In genomic region chr6:148491638-148492210, GRCh38 we compare ENCODE assay signal across 19 cellular contexts.
A peak's percentile ranks its signal among the peaks of the same experiment; 100 is the strongest.
DNase-seq lines count a peak whose midpoint lies in the region; ATAC-seq and TF ChIP-seq lines count a peak whose summit lies in the region.
"Had no signal": no experiment of that assay in that cellular context is flagged by ENCODE, and none has a peak within 500 bp of the region (broad histone marks: within the 10 kb centered on the region; RNA-seq: fewer than 3 reads in every experiment).

No MANE protein-coding gene starts in this region.

- H3K4me3 Mint-ChIP-seq in mesothelial cell of epicardium: no peak overlapping the region
- H3K4me3 Mint-ChIP-seq: dendritic cell treated with granulocyte-macrophage colony-stimulating factor and Interleukin-4, amounts not matched to agents 40 ng/mL and 50 ng/mL, for 4 days had no signal

- no peaks in the 10 kb centered on the region for H3K27me3 ChIP-seq in tibial artery
- H3K27me3 ChIP-seq: neutrophil had no signal

- no peaks in the 10 kb centered on the region for H3K27me3 Mint-ChIP-seq in mesothelial cell of epicardium (ENCODE audit: low read depth)

- peaks cover 29% of the 10 kb centered on the region for H3K36me3 Mint-ChIP-seq in mesothelial cell of epicardium

- no peak overlapping the region for H3K4me3 ChIP-seq in coronary artery
- no peak overlapping the region for H3K4me3 ChIP-seq in tibial artery

- H3K36me3 ChIP-seq in tibial artery: peaks cover 11 to 18% (median 13%) of the 10 kb centered on the region in 3 donors
- H3K36me3 ChIP-seq: neutrophil had no signal

- H3K4me1 Mint-ChIP-seq in mesothelial cell of epicardium: peaks cover 6% of the 10 kb centered on the region

- TF ChIP-seq CTCF in coronary artery (IDR thresholded peaks at IDR 0.05): no peak
- TF ChIP-seq CTCF in mesothelial cell of epicardium (IDR thresholded peaks at IDR 0.05; ENCODE audit: unreplicated experiment): no peak
- no peak for TF ChIP-seq CTCF in tibial artery (IDR thresholded peaks at IDR 0.05)

- H3K27ac Mint-ChIP-seq in mesothelial cell of epicardium: peak overlapping the region; percentile 0
- H3K27ac Mint-ChIP-seq: dendritic cell treated with granulocyte-macrophage colony-stimulating factor and Interleukin-4, amounts not matched to agents 40 ng/mL and 50 ng/mL, for 4 days had no signal

- peak overlapping the region; percentile 19 to 52 for H3K27ac ChIP-seq in coronary artery
- peak overlapping the region; percentile 75 to 86 for H3K27ac ChIP-seq in tibial artery
- H3K27ac ChIP-seq: neutrophil had no signal

- intact Hi-C loops in tibial artery (cut with DNase I; ENCODE audit: low total_unique reads): no loop called here

- H3K9me3 ChIP-seq in tibial artery: no peaks in the 10 kb centered on the region
- H3K9me3 ChIP-seq: neutrophil had no signal

- peaks cover 16% of the 10 kb centered on the region for H3K9me3 Mint-ChIP-seq in mesothelial cell of epicardium
- H3K9me3 Mint-ChIP-seq: dendritic cell treated with granulocyte-macrophage colony-stimulating factor and Interleukin-4, amounts not matched to agents 40 ng/mL and 50 ng/mL, for 4 days had no signal

- no peak for ATAC-seq in GM18858 (IDR thresholded peaks at IDR 0.05; ENCODE audit: unreplicated experiment)

- peaks cover 0 to 56% (median 24%) of the 10 kb centered on the region in 4 donors for H3K4me1 ChIP-seq in tibial artery

- DNase-seq in LHCN-M2 (ENCODE audit: low read depth) (peak; percentile 52), coronary artery (ENCODE audit: low spot score) (no peak), mesothelial cell of epicardium (ENCODE audit: low spot score in 2 of 2, unreplicated experiment in 2 of 2) (no peak), tibial artery (no peak), DMS153 treated with DMSO at 0.1 percent for 48 hours (lab: John Stamatoyannopoulos, UW; ENCODE audit: unreplicated experiment) (no peak), NCI-H226 (no peak)
- DNase-seq: activated CD4-positive, alpha-beta T cell treated with anti-CD3 and anti-CD28 coated beads for 48 hours; activated CD8-positive, alpha-beta memory T cell treated with anti-CD3 and anti-CD28 coated beads, Interleukin-2, amount 50 U/mL, for 48 hours; C1 segment of cervical spinal cord; Karpas-422; NCI-H1436; NCI-H2227 treated with DMSO at 0.1 percent for 48 hours; NK-92 treated with Interleukin-12 subunit alpha and Interleukin-12 subunit beta, amount 100 ng/mL, for 24 hours; right cardiac atrium; stimulated activated CD4-positive, alpha-beta T cell treated with anti-CD3 and anti-CD28 coated beads, Interleukin-4, amount 100 ng/mL, for 1 hour; SW 1271 had no signal
